ENCODE assay signal across 19 cellular contexts in genomic region chr10:58644311-58644710, GRCh38.
"Had no signal": no experiment of that assay in that cellular context is flagged by ENCODE, and none has a peak within 500 bp of the region (broad histone marks: within the 10 kb centered on the region; RNA-seq: fewer than 3 reads in every experiment).

No MANE protein-coding gene starts in this region.

- ATAC-seq: left cardiac atrium, lower lobe of right lung had no signal

- H3K9me3 ChIP-seq: adrenal gland, lower lobe of right lung, right atrium auricular region, stomach, testis had no signal

- H3K27ac ChIP-seq: adrenal gland, lower lobe of right lung, stomach, testis had no signal

- H3K27me3 ChIP-seq: adrenal gland, right atrium auricular region, stomach, testis had no signal

- FAIRE-seq: astrocyte, bronchial epithelial cell, small intestine, TTC549 had no signal

- H3K36me3 ChIP-seq: adrenal gland, lower lobe of right lung, right atrium auricular region, stomach had no signal

- H3K4me3 ChIP-seq: adrenal gland, lower lobe of right lung, right atrium auricular region, stomach, testis had no signal

- DNase-seq: activated CD4-positive, alpha-beta T cell treated with anti-CD3 and anti-CD28 coated beads, Interleukin-2, amount 50 U/mL, for 4 hours; activated gamma-delta T cell; adrenal gland; cerebellar nuclear complex; effector CD4-positive, alpha-beta T cell; immature natural killer cell; left cardiac atrium; lower lobe of right lung; midbrain; nephron progenitor cell; occipital lobe; small intestine; stimulated activated CD4-positive, alpha-beta T cell treated with anti-CD3 and anti-CD28 coated beads, Interleukin-4, amount 100 ng/mL, for 1 hour; stomach; testis had no signal
